Comparison of ENCODE assay signal across 22 cellular contexts in the genomic region with DNA sequence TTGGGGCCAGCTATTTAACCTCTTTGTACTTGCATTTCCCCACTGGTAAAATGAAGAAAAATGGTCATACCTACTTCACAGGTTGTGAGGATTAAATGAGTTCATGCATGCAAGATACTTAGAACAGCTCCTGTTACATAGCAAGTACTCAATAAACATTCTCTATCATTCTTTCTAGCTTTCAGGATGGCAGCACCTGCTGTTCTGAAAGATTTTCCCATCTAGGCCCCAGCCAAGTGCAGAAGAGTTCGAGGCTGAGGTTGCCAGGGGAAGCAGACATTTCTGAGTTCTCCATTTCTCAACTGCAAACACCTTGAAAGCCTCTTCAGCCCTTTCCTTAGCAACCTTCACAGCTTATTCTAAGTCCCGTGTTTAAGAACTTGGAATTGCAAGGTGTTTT.
"Had no signal": no experiment of that assay in that cellular context is flagged by ENCODE, and none has a peak within 500 bp of the region (broad histone marks: within the 10 kb centered on the region; RNA-seq: fewer than 3 reads in every experiment).

No MANE protein-coding gene starts in this region.

- DNase-seq: activated CD4-positive, alpha-beta T cell treated with anti-CD3 and anti-CD28 coated beads for 48 hours; activated CD4-positive, alpha-beta T cell treated with anti-CD3 and anti-CD28 coated beads, Interleukin-2, amount 50 U/mL, for 4 hours; activated CD4-positive, CD25-positive, alpha-beta regulatory T cell treated with anti-CD3 and anti-CD28 coated beads, Interleukin-2, amount 50 U/mL, for 72 hours; activated CD8-positive, alpha-beta memory T cell treated with anti-CD3 and anti-CD28 coated beads, Interleukin-2, amount 50 U/mL, for 48 hours; activated CD8-positive, alpha-beta T cell treated with anti-CD3 and anti-CD28 coated beads, Interleukin-2, amount 10 ng/mL, durations not matched to agents 7 days and 5 days; activated effector memory CD4-positive, alpha-beta T cell treated with Interleukin-2 at 50 U/mL for 16 hours; activated naive CD4-positive, alpha-beta T cell; activated T-cell treated with anti-CD3 and anti-CD28 coated beads, Interleukin-2, amount 50 U/mL, for 1 hour; aorta; Karpas-422; NCI-H1436 treated with DMSO at 0.1 percent for 48 hours; NCI-H1930; NCI-H2171; NCI-H226; NCI-H526; NCI-H82; SIG-M5; T-helper 17 cell; T-helper 9 cell had no signal

- H3K9me3 Mint-ChIP-seq: activated naive CD4-positive, alpha-beta T cell treated with anti-CD3 and anti-CD28 coated beads, Interleukin-2, amount 50 U/mL, for 24 hours; central memory CD8-positive, alpha-beta T cell had no signal

- H3K27ac Mint-ChIP-seq: activated CD8-positive, alpha-beta T cell treated with anti-CD3 and anti-CD28 coated beads, Interleukin-2, amount 10 ng/mL, durations not matched to agents 7 days and 5 days; activated naive CD4-positive, alpha-beta T cell treated with anti-CD3 and anti-CD28 coated beads, Interleukin-2, amount 50 U/mL, for 24 hours; T-helper 17 cell; WTC11 had no signal

- H3K4me3 Mint-ChIP-seq: activated CD8-positive, alpha-beta T cell treated with anti-CD3 and anti-CD28 coated beads, Interleukin-2, amount 10 ng/mL, durations not matched to agents 7 days and 5 days; activated naive CD4-positive, alpha-beta T cell treated with anti-CD3 and anti-CD28 coated beads, Interleukin-2, amount 50 U/mL, for 24 hours; central memory CD8-positive, alpha-beta T cell; T-helper 17 cell; WTC11 had no signal

- H3K36me3 Mint-ChIP-seq: activated naive CD4-positive, alpha-beta T cell treated with anti-CD3 and anti-CD28 coated beads, Interleukin-2, amount 50 U/mL, for 24 hours had no signal

- ATAC-seq: activated CD8-positive, alpha-beta T cell treated with anti-CD3 and anti-CD28 coated beads, Interleukin-2, amount 10 ng/mL, durations not matched to agents 7 days and 5 days; T-helper 17 cell; WTC11 had no signal

- H3K4me1 Mint-ChIP-seq: activated naive CD4-positive, alpha-beta T cell treated with anti-CD3 and anti-CD28 coated beads, Interleukin-2, amount 50 U/mL, for 24 hours; central memory CD8-positive, alpha-beta T cell; T-helper 17 cell had no signal
